In the genomic region with DNA sequence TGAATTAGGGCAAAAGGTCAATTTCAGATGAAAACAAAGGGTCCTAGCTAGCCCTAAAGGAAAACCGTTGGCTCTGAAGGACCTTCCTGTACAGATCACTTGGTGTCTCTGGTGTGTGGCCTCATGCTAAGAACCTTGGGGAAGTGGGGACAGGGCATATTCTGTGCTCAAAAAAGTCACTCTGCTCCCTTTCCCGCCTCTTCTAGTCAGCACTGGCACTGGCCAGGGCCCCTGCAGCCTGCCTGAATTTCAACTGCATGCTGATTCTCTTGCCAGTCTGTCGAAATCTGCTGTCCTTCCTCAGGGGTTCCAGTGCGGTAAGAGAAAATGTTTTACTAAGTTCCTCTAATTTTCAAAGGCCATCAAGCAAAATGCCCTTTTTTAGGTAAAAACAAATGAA, we compare ENCODE assay signal across 28 cellular contexts. TPM values are rescaled to one million over a fixed set of nuclear protein-coding genes. Genes with fewer than 3 reads are reported as not detected.
DNase-seq lines count a peak whose midpoint lies in the region; ATAC-seq, FAIRE-seq and TF ChIP-seq lines count a peak whose summit lies in the region.
"Had no signal": no experiment of that assay in that cellular context is flagged by ENCODE, and none has a peak within 500 bp of the region (broad histone marks: within the 10 kb centered on the region; RNA-seq: fewer than 3 reads in every experiment).

No MANE protein-coding gene starts in this region.

- H3K9ac ChIP-seq in OCI-LY1 (ENCODE audit: low read length) (no peak overlapping the region), endothelial cell of umbilical vein (replicated peaks; ENCODE audit: extremely low read depth, insufficient read depth, low read length) (no peak overlapping the region)
- H3K9ac ChIP-seq: KMS-11 had no signal

- H3K79me2 ChIP-seq in OCI-LY1 (ENCODE audit: insufficient read depth, low read length) (no peaks in the 10 kb centered on the region), endothelial cell of umbilical vein (ENCODE audit: control insufficient read depth, insufficient read depth, low read length) (no peaks in the 10 kb centered on the region), hepatocyte (no peaks in the 10 kb centered on the region)

- no peaks in the 10 kb centered on the region for H3K9me3 ChIP-seq in left ventricle myocardium inferior (replicated peaks)
- H3K9me3 ChIP-seq in OCI-LY1 (ENCODE audit: low read length), result no peaks in the 10 kb centered on the region
- H3K9me3 ChIP-seq in endothelial cell of umbilical vein (replicated peaks; ENCODE audit: control insufficient read depth, insufficient read depth, low read length), result no peaks in the 10 kb centered on the region
- H3K9me3 ChIP-seq in hepatocyte (ENCODE audit: low read depth), result no peaks in the 10 kb centered on the region
- H3K9me3 ChIP-seq: adrenal gland, colonic mucosa, heart left ventricle, left lung, psoas muscle, upper lobe of left lung had no signal

- peak; percentile 8 for FAIRE-seq in endothelial cell of umbilical vein (lab: Jason Lieb, UNC)
- FAIRE-seq: endometrium had no signal

- WGBS in hepatocyte (ENCODE audit: low lambda C conversion rate, missing lambda C conversion rate), result 61% methylated on average over 4 of the region's 4 CpGs

- no peak overlapping the region for H2AFZ ChIP-seq in OCI-LY1 (ENCODE audit: low read length)
- H2AFZ ChIP-seq in endothelial cell of umbilical vein (ENCODE audit: low read depth, low read length), result no peak overlapping the region
- H2AFZ ChIP-seq in hepatocyte, result no peak overlapping the region
- H2AFZ ChIP-seq: GM23338 had no signal

- CTCF ChIA-PET in endothelial cell of umbilical vein (lab: Charles Lee), result no interaction called here

- dilution Hi-C loops in endothelial cell of umbilical vein (cut with MboI; ENCODE audit: extremely low pct_ligation_motif_present, low sequenced_read_pairs), result no loop called here

- TF ChIP-seq CTCF in left ventricle myocardium inferior (IDR thresholded peaks at IDR 0.05; ENCODE audit: borderline replicate concordance) (no peak), OCI-LY1 (IDR thresholded peaks at IDR 0.05; ENCODE audit: low read length) (no peak), endothelial cell of umbilical vein (IDR thresholded peaks at IDR 0.05; ENCODE audit: extremely low read depth in 1 of 2, insufficient read depth in 1 of 2, low read depth in 1 of 2, low read length in 2 of 2) (no peak), hepatocyte (IDR thresholded peaks at IDR 0.05; ENCODE audit: poor library complexity) (no peak), GM20000 (IDR thresholded peaks at IDR 0.05; ENCODE audit: extremely low read depth, missing control alignments) (no peak)

- no peak for TF ChIP-seq POLR2A in endothelial cell of umbilical vein (IDR thresholded peaks at IDR 0.05; ENCODE audit: low read depth, low read length)

- H4K20me1 ChIP-seq in OCI-LY1 (ENCODE audit: insufficient read depth, low read length) (no peaks in the 10 kb centered on the region), endothelial cell of umbilical vein (replicated peaks; ENCODE audit: control insufficient read depth, extremely low read depth, insufficient read depth, low read length) (no peaks in the 10 kb centered on the region), hepatocyte (ENCODE audit: insufficient read depth, poor library complexity, severe bottlenecking) (no peaks in the 10 kb centered on the region)

- DNase-seq in left cardiac atrium, result peak; percentile 18
- no peak for DNase-seq in left ventricle myocardium inferior
- DNase-seq in endothelial cell of umbilical vein (ENCODE audit: low read depth, low spot score), result no peak
- no peak for DNase-seq in hepatocyte (ENCODE audit: low spot score)
- no peak for DNase-seq in NCI-H1436 (lab: John Stamatoyannopoulos, UW)
- no peak for DNase-seq in NCI-H82 treated with DMSO at 0.1 percent for 48 hours (lab: John Stamatoyannopoulos, UW; ENCODE audit: unreplicated experiment)
- DNase-seq in GM20000 (ENCODE audit: low spot score), result no peak
- DNase-seq: activated CD4-positive, alpha-beta T cell treated with anti-CD3 and anti-CD28 coated beads, Interleukin-2, amount 50 U/mL, for 4 hours; activated gamma-delta T cell treated with Interleukin-2 at 50 U/mL for 16 hours; colonic mucosa; NCI-H1105 treated with DMSO at 0.1 percent for 48 hours; NCI-H446 treated with DMSO at 0.1 percent for 48 hours; NK-92 treated with Interleukin-12 subunit alpha and Interleukin-12 subunit beta, amount 100 ng/mL, for 24 hours; psoas muscle; SHP77 treated with DMSO at 0.1 percent for 48 hours; small intestine; stimulated activated CD4-positive, alpha-beta T cell treated with anti-CD3 and anti-CD28 coated beads, Interleukin-4, amount 100 ng/mL, for 24 hours; T-helper 17 cell had no signal

- no peak overlapping the region for H3K4me2 ChIP-seq in OCI-LY1 (ENCODE audit: low read length)
- H3K4me2 ChIP-seq in endothelial cell of umbilical vein (ENCODE audit: insufficient read depth, low read length), result no peak overlapping the region
- H3K4me2 ChIP-seq in hepatocyte, result no peak overlapping the region
- H3K4me2 ChIP-seq: GM23338, KMS-11 had no signal

- intact Hi-C loops in left cardiac atrium (cut with DNase I), result no loop called here
- intact Hi-C loops in left ventricle myocardium inferior (cut with micrococcal nuclease), result no loop called here
- intact Hi-C loops in endothelial cell of umbilical vein (cut with micrococcal nuclease), result no loop called here

- H3K4me3 ChIP-seq in left ventricle myocardium inferior (no peak overlapping the region), OCI-LY1 (ENCODE audit: low read depth, low read length, poor library complexity, severe bottlenecking) (no peak overlapping the region), endothelial cell of umbilical vein (replicated peaks in 1 of 3; ENCODE audit: insufficient read depth in 1 of 3, low read depth in 1 of 3, low read length in 3 of 3) (no peak overlapping the region), hepatocyte (no peak overlapping the region)
- H3K4me3 ChIP-seq: adrenal gland, colonic mucosa, GM23338, psoas muscle, upper lobe of left lung had no signal

- H3K36me3 ChIP-seq in left ventricle myocardium inferior (no peaks in the 10 kb centered on the region), OCI-LY1 (ENCODE audit: insufficient read depth, low read length) (no peaks in the 10 kb centered on the region), endothelial cell of umbilical vein (ENCODE audit: control insufficient read depth in 2 of 2, extremely low read depth in 1 of 2, insufficient read depth in 2 of 2, low read length in 2 of 2) (no peaks in the 10 kb centered on the region), hepatocyte (replicated peaks; ENCODE audit: insufficient read depth, low read depth) (no peaks in the 10 kb centered on the region)
- H3K36me3 ChIP-seq: adrenal gland, colonic mucosa, heart left ventricle, left lung, upper lobe of left lung had no signal

- H3K4me1 ChIP-seq in left ventricle myocardium inferior (no peaks in the 10 kb centered on the region), OCI-LY1 (ENCODE audit: insufficient read depth, low read length, severe bottlenecking) (peaks cover 83% of the 10 kb centered on the region), endothelial cell of umbilical vein (ENCODE audit: control insufficient read depth, extremely low read depth, insufficient read depth, low read length) (no peaks in the 10 kb centered on the region), hepatocyte (ENCODE audit: insufficient read depth) (no peaks in the 10 kb centered on the region)
- H3K4me1 ChIP-seq: adrenal gland, colonic mucosa, psoas muscle, upper lobe of left lung had no signal

- ATAC-seq in left cardiac atrium, result no peak
- ATAC-seq: GM23338, heart left ventricle, left lung, psoas muscle, T-helper 17 cell had no signal

- no peaks in the 10 kb centered on the region for H3K9me2 ChIP-seq in OCI-LY1 (ENCODE audit: low read depth, low read length)
- no peaks in the 10 kb centered on the region for H3K9me2 ChIP-seq in hepatocyte (replicated peaks; ENCODE audit: insufficient read depth)

- no peaks in the 10 kb centered on the region for H3K9me1 ChIP-seq in endothelial cell of umbilical vein (replicated peaks; ENCODE audit: control insufficient read depth, extremely low read depth, insufficient read depth, low read length)

- H3K27ac ChIP-seq in left ventricle myocardium inferior (replicated peaks) (no peak overlapping the region), OCI-LY1 (ENCODE audit: low read depth, low read length, poor library complexity, severe bottlenecking) (peak overlapping the region; percentile 60), endothelial cell of umbilical vein (ENCODE audit: insufficient read depth, low read depth, low read length) (no peak overlapping the region), hepatocyte (no peak overlapping the region)
- H3K27ac ChIP-seq: adrenal gland, colonic mucosa, KMS-11, psoas muscle, upper lobe of left lung had no signal

- H3K27me3 ChIP-seq in left ventricle myocardium inferior (ENCODE audit: low read depth) (no peaks in the 10 kb centered on the region), OCI-LY1 (ENCODE audit: insufficient read depth, low read length) (no peaks in the 10 kb centered on the region), endothelial cell of umbilical vein (ENCODE audit: control insufficient read depth in 2 of 2, insufficient read depth in 2 of 2, low read length in 2 of 2) (no peaks in the 10 kb centered on the region), hepatocyte (no peaks in the 10 kb centered on the region)
- H3K27me3 ChIP-seq: colonic mucosa, heart left ventricle, left lung, upper lobe of left lung had no signal

- no peaks in the 10 kb centered on the region for H3F3A ChIP-seq in OCI-LY1 (ENCODE audit: insufficient read depth, low read length)

- POLR2A ChIA-PET in endothelial cell of umbilical vein (lab: Charles Lee), result no interaction called here

- BruUV-seq in endothelial cell of umbilical vein (replicated peaks; lab: Mats Ljungman, UMichigan), result no TSS peak

TF ChIP-seq in endothelial cell of umbilical vein, 7 proteins besides CTCF, POLR2A, EP300 and RAD21 (continues in another document):
- no peak for TF ChIP-seq MYC (IDR thresholded peaks at IDR 0.05; ENCODE audit: low read depth, low read length)
- no peak for TF ChIP-seq FOS (IDR thresholded peaks at IDR 0.05; ENCODE audit: borderline replicate concordance, insufficient read depth, low read length)

RNA-seq across cellular contexts. Expression of a gene that starts 3.4 kb away (rescaled TPM):
- total RNA-seq in left cardiac atrium, result 10 to 100 TPM; 30.0 to 75.1 TPM
- 18.7 TPM for total RNA-seq in left ventricle myocardium inferior
- total RNA-seq in endothelial cell of umbilical vein, result not detected in 2 replicates
- polyA plus RNA-seq in endothelial cell of umbilical vein, result not detected in 2 replicates
- not detected in 2 replicates for polyA plus RNA-seq in endothelial cell of umbilical vein (2011; cell fraction: cytosol; rRNA removed)
- polyA plus RNA-seq in endothelial cell of umbilical vein (2011; cell fraction: nucleus; rRNA removed), result not detected in 2 replicates
- polyA plus RNA-seq in endothelial cell of umbilical vein (2012), result not detected in 2 replicates
- polyA minus RNA-seq in endothelial cell of umbilical vein, result 0.04 TPM in 1 of 2 replicates, not detected in the other
- polyA minus RNA-seq in endothelial cell of umbilical vein (2011; cell fraction: cytosol; rRNA and poly(A)+ RNA removed), result 0.20 TPM
- polyA minus RNA-seq in endothelial cell of umbilical vein (2011; cell fraction: nucleus; rRNA and poly(A)+ RNA removed), result not detected in 2 replicates
- 2.5 and 5.1 TPM in 2 replicates for total RNA-seq in hepatocyte
- polyA plus RNA-seq in hepatocyte, result 0.30 TPM in 1 of 2 replicates, not detected in the other
- total RNA-seq: A172, GM23338 had no signal
- polyA plus RNA-seq: BJ had no signal
